In genomic region chr4:66000500-66001117, GRCh38 we compare ENCODE assay signal across 20 cellular contexts.
DNase-seq lines count a peak whose midpoint lies in the region; ATAC-seq and TF ChIP-seq lines count a peak whose summit lies in the region.
"Had no signal": no experiment of that assay in that cellular context is flagged by ENCODE, and none has a peak within 500 bp of the region (broad histone marks: within the 10 kb centered on the region; RNA-seq: fewer than 3 reads in every experiment).

No MANE protein-coding gene starts in this region.

- peak overlapping the region; percentile 29 for H3K4me3 Mint-ChIP-seq in WTC11
- H3K4me3 Mint-ChIP-seq: activated CD8-positive, alpha-beta T cell treated with anti-CD3 and anti-CD28 coated beads, Interleukin-2, amount 10 ng/mL, durations not matched to agents 7 days and 5 days; stimulated activated naive CD8-positive, alpha-beta T cell treated with anti-CD3 and anti-CD28 coated beads, Interleukin-15, Interleukin-2, amounts not matched to agents 100 ng/mL and 50 ng/mL, for 24 hours had no signal

- no peak for ATAC-seq in WTC11
- no peak for ATAC-seq in activated naive CD4-positive, alpha-beta T cell treated with anti-CD3 and anti-CD28 coated beads, Interleukin-2, amount 50 U/mL, for 72 hours
- no peak for ATAC-seq in GM19351 (IDR thresholded peaks at IDR 0.05; ENCODE audit: unreplicated experiment)
- ATAC-seq: activated CD8-positive, alpha-beta T cell treated with anti-CD3 and anti-CD28 coated beads, Interleukin-2, amount 10 ng/mL, durations not matched to agents 7 days and 5 days; GM12878; HCT116; left cardiac atrium had no signal

- H3K36me3 Mint-ChIP-seq in WTC11, result peaks cover 5% of the 10 kb centered on the region
- H3K36me3 Mint-ChIP-seq in activated naive CD4-positive, alpha-beta T cell treated with anti-CD3 and anti-CD28 coated beads, Interleukin-2, amount 50 U/mL, for 72 hours, result peaks cover 0 to 5% of the 10 kb centered on the region in 2 donors

- POLR2A ChIA-PET in WTC11 (lab: Charles Lee), result no interaction called here

- H3K27me3 Mint-ChIP-seq in WTC11 (ENCODE audit: low read depth), result no peaks in the 10 kb centered on the region
- H3K27me3 Mint-ChIP-seq: stimulated activated naive CD8-positive, alpha-beta T cell treated with anti-CD3 and anti-CD28 coated beads, Interleukin-15, Interleukin-2, amounts not matched to agents 100 ng/mL and 50 ng/mL, for 24 hours had no signal

- peak; percentile 17 for DNase-seq in HCEC 1CT
- DNase-seq in NCI-H2171 (lab: John Stamatoyannopoulos, UW), result peak; percentile 19
- no peak for DNase-seq in WTC11 (ENCODE audit: low spot score)
- peak; percentile 9 for DNase-seq in non-pigmented ciliary epithelial cell (ENCODE audit: low read depth)
- no peak for DNase-seq in activated naive CD4-positive, alpha-beta T cell treated with anti-CD3 and anti-CD28 coated beads, Interleukin-2, amount 50 U/mL, for 72 hours (ENCODE audit: low spot score in 2 of 2)
- no peak for DNase-seq in T1000 (lab: John Stamatoyannopoulos, UW)
- DNase-seq: activated CD8-positive, alpha-beta T cell treated with anti-CD3 and anti-CD28 coated beads, Interleukin-2, amount 10 ng/mL, durations not matched to agents 7 days and 5 days; C1 segment of cervical spinal cord; colonic mucosa; erythroblast; hippocampal formation; KBM-7; left cardiac atrium; midbrain; NCI-H1436 treated with DMSO at 0.1 percent for 48 hours; spleen had no signal

- H3K9me3 Mint-ChIP-seq in WTC11, result peaks cover 20% of the 10 kb centered on the region
- H3K9me3 Mint-ChIP-seq in activated naive CD4-positive, alpha-beta T cell treated with anti-CD3 and anti-CD28 coated beads, Interleukin-2, amount 50 U/mL, for 72 hours, result peaks cover 13 to 18% of the 10 kb centered on the region in 2 donors

- CTCF ChIA-PET in WTC11 (lab: Charles Lee), result no interaction called here

- no peak overlapping the region for H3K27ac Mint-ChIP-seq in WTC11
- no peak overlapping the region for H3K27ac Mint-ChIP-seq in activated naive CD4-positive, alpha-beta T cell treated with anti-CD3 and anti-CD28 coated beads, Interleukin-2, amount 50 U/mL, for 72 hours
- H3K27ac Mint-ChIP-seq: activated CD8-positive, alpha-beta T cell treated with anti-CD3 and anti-CD28 coated beads, Interleukin-2, amount 10 ng/mL, durations not matched to agents 7 days and 5 days; stimulated activated naive CD8-positive, alpha-beta T cell treated with anti-CD3 and anti-CD28 coated beads, Interleukin-15, Interleukin-2, amounts not matched to agents 100 ng/mL and 50 ng/mL, for 24 hours had no signal

- no peak for TF ChIP-seq CTCF in WTC11 (IDR thresholded peaks at IDR 0.05)

- H3K4me1 Mint-ChIP-seq in WTC11, result peaks cover 25% of the 10 kb centered on the region

TF ChIP-seq in WTC11, 78 proteins besides CTCF, POLR2A, EP300 and RAD21:
- TF ChIP-seq, protein P1, sequence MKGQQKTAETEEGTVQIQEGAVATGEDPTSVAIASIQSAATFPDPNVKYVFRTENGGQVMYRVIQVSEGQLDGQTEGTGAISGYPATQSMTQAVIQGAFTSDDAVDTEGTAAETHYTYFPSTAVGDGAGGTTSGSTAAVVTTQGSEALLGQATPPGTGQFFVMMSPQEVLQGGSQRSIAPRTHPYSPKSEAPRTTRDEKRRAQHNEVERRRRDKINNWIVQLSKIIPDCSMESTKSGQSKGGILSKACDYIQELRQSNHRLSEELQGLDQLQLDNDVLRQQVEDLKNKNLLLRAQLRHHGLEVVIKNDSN (CRISPR knock-in tag; IDR thresholded peaks at IDR 0.05), result no peak
- no peak for TF ChIP-seq HMGA2 (CRISPR knock-in tag; IDR thresholded peaks at IDR 0.05)
- no peak for TF ChIP-seq GABPB1 (CRISPR knock-in tag; IDR thresholded peaks at IDR 0.05)
- no peak for TF ChIP-seq PRRX2 (CRISPR knock-in tag; IDR thresholded peaks at IDR 0.05)
- no peak for TF ChIP-seq ELF4 (CRISPR knock-in tag; IDR thresholded peaks at IDR 0.05; ENCODE audit: low read depth)
- no peak for TF ChIP-seq NFYB (CRISPR knock-in tag; conservative IDR thresholded peaks at IDR 0.05; ENCODE audit: low read depth)
- no peak for TF ChIP-seq ZBTB21 (CRISPR knock-in tag; IDR thresholded peaks at IDR 0.05; ENCODE audit: borderline replicate concordance)
- TF ChIP-seq FOXJ3 (CRISPR knock-in tag; IDR thresholded peaks at IDR 0.05; ENCODE audit: borderline replicate concordance), result no peak
- no peak for TF ChIP-seq GRHL2 (CRISPR knock-in tag; IDR thresholded peaks at IDR 0.05; ENCODE audit: insufficient replicate concordance, severe bottlenecking)
- no peak for TF ChIP-seq IRF2 (CRISPR knock-in tag; IDR thresholded peaks at IDR 0.05; ENCODE audit: borderline replicate concordance, low read depth)
- no peak for TF ChIP-seq ESRRA (CRISPR knock-in tag; IDR thresholded peaks at IDR 0.05; ENCODE audit: borderline replicate concordance)
- TF ChIP-seq SMAD4 (CRISPR knock-in tag; IDR thresholded peaks at IDR 0.05), result no peak
- no peak for TF ChIP-seq ZBTB43 (CRISPR knock-in tag; IDR thresholded peaks at IDR 0.05)
- TF ChIP-seq ZNF317 (CRISPR knock-in tag; IDR thresholded peaks at IDR 0.05; ENCODE audit: borderline replicate concordance, low read depth), result no peak
- no peak for TF ChIP-seq MXD4 (CRISPR knock-in tag; IDR thresholded peaks at IDR 0.05; ENCODE audit: borderline replicate concordance)
- no peak for TF ChIP-seq NR2C2 (CRISPR knock-in tag; IDR thresholded peaks at IDR 0.05)
- no peak for TF ChIP-seq ZNF532 (CRISPR knock-in tag; IDR thresholded peaks at IDR 0.05; ENCODE audit: borderline replicate concordance)
- TF ChIP-seq JAZF1 (CRISPR knock-in tag; IDR thresholded peaks at IDR 0.05), result no peak

Comparison
In these comparisons a context has a peak if more than half of its experiments do, and no peak if none do; other contexts are left out.
1. DNase-seq: peak in HCEC 1CT (single experiment), NCI-H2171 (single experiment) and non-pigmented ciliary epithelial cell (single experiment); none in WTC11 (single experiment), activated naive CD4-positive, alpha-beta T cell treated with anti-CD3 and anti-CD28 coated beads, Interleukin-2, amount 50 U/mL, for 72 hours (0 of 2) and T1000 (single experiment).